Comparison of ENCODE assay signal across 1 cellular context in genomic region chr14:55411426-55412389, GRCh38.
TF ChIP-seq lines count a peak whose summit lies in the region.

Gene ATG14 (minus strand): TSS chr14:55411830. CDS start chr14:55411822, 8 bp downstream.

TF ChIP-seq in GM12878, 131 proteins besides CTCF, POLR2A, EP300 and RAD21 (continued from another document and continues in another):
- TF ChIP-seq ZBTB40 (IDR thresholded peaks at IDR 0.05; ENCODE audit: borderline replicate concordance) (0 out of 2 replicates have a peak, but pooled peaks have one; percentile 51), BCL11A (IDR thresholded peaks at IDR 0.05; ENCODE audit: low read depth, low read length) (no peak), SKIL (IDR thresholded peaks at IDR 0.05; ENCODE audit: low read depth, poor library complexity, severe bottlenecking) (no peak), NR2C1 (IDR thresholded peaks at IDR 0.05) (peak; percentile 31; the same call in 1 of the 2 replicates), ZBTB33 (IDR thresholded peaks at IDR 0.05) (no peak), HCFC1 (IDR thresholded peaks at IDR 0.05; ENCODE audit: low read length) (peak; percentile 75), TAF1 (IDR thresholded peaks at IDR 0.05; ENCODE audit: borderline replicate concordance, low read depth, low read length) (peak; percentile 47; the same call in 1 of the 2 replicates), FOXK2 (IDR thresholded peaks at IDR 0.05) (peak; percentile 83), HDAC2 (IDR thresholded peaks at IDR 0.05) (peak; percentile 98), SREBF2 (IDR thresholded peaks at IDR 0.05; ENCODE audit: low read length) (no peak), EGR1 (IDR thresholded peaks at IDR 0.05; ENCODE audit: borderline replicate concordance in 1 of 2, low read depth in 2 of 2, low read length in 2 of 2) (no peak), SP1 (IDR thresholded peaks at IDR 0.05; ENCODE audit: low read depth, low read length) (no peak), PBX3 (IDR thresholded peaks at IDR 0.05; ENCODE audit: insufficient replicate concordance, low read depth, low read length) (no peak), SMAD1 (IDR thresholded peaks at IDR 0.05; ENCODE audit: low read depth, partially characterized antibody) (no peak), HSF1 (IDR thresholded peaks at IDR 0.05; ENCODE audit: low read depth, low read length) (no peak), RELB (IDR thresholded peaks at IDR 0.05; ENCODE audit: low read depth) (peak; percentile 99), CBX5 (IDR thresholded peaks at IDR 0.05; ENCODE audit: low read depth) (0 out of 2 replicates have a peak, but pooled peaks have one; percentile 27), ATF7 (IDR thresholded peaks at IDR 0.05; ENCODE audit: low read depth) (no peak; the same call in 1 of the 2 replicates), RAD51 (IDR thresholded peaks at IDR 0.05) (peak; percentile 92), MYB (IDR thresholded peaks at IDR 0.05; ENCODE audit: borderline replicate concordance, low read depth, low read length) (no peak), YBX1 (IDR thresholded peaks at IDR 0.05) (no peak), RUNX3 (IDR thresholded peaks at IDR 0.05; ENCODE audit: low read length) (no peak), MLLT1 (IDR thresholded peaks at IDR 0.05) (0 out of 2 replicates have a peak, but pooled peaks have one; percentile 37), YY1 (IDR thresholded peaks at IDR 0.05; ENCODE audit: low read depth, low read length) (peak; percentile 99), MEF2B (IDR thresholded peaks at IDR 0.05; ENCODE audit: partially characterized antibody, poor library complexity, severe bottlenecking) (peak; percentile 43), SMAD5 (IDR thresholded peaks at IDR 0.05; ENCODE audit: low read depth) (no peak), RBBP5 (conservative IDR thresholded peaks at IDR 0.05) (no peak), POU2F2 (IDR thresholded peaks at IDR 0.05; ENCODE audit: borderline replicate concordance, low read depth, low read length) (peak; percentile 68; the same call in 2 of the 3 replicates), ZNF207 (IDR thresholded peaks at IDR 0.05; ENCODE audit: borderline replicate concordance) (no peak; the same call in 1 of the 2 replicates), USF1 (IDR thresholded peaks at IDR 0.05; ENCODE audit: borderline replicate concordance, extremely low read length, insufficient read depth, low read depth, low read length) (peak; percentile 93), ZNF592 (IDR thresholded peaks at IDR 0.05) (no peak), STAT1 (conservative IDR thresholded peaks at IDR 0.05) (0 out of 2 replicates have a peak, but pooled peaks have one; percentile 29), PAX8 (IDR thresholded peaks at IDR 0.05) (no peak), SIN3A (IDR thresholded peaks at IDR 0.05; ENCODE audit: low read depth, low read length) (peak; percentile 85; the same call in 1 of the 2 replicates), BCL3 (IDR thresholded peaks at IDR 0.05; ENCODE audit: borderline replicate concordance, insufficient read depth, low read depth, low read length, poor library complexity, severe bottlenecking) (no peak), ASH2L (IDR thresholded peaks at IDR 0.05; ENCODE audit: borderline replicate concordance, low read depth) (no peak)
